In the genomic region with DNA sequence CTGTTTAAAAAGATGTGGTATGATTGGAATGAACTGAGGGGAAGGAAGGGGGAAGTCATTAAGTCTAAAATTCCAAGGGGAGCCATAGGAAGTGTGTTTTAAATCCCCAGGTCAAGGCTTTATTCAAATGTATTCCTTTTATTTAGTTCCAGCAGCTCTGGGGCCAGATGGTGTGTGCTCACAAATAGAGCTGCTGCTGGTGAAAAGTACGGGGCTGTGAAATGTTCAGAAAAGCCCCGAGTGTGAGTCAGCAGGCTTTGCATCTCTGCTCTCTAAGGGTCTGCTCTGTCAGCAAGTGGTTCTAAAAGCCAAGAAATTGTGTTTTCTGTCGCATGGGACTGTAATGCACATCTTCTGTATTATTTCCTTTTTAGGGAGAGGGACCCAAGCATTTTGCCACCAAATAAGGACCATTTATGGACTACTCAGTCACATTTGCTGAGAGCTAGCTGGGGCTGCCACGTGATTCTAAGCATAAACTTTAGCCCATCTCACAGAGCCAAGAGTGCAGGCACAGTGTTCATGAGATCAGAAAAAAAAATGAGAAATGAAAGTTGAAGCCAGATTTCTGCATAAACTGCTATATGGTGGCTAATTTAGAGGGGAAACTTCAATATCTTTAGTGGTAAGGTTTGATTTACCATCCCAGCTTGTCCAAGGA, we compare ENCODE assay signal across 14 cellular contexts.
DNase-seq lines count a peak whose midpoint lies in the region; ATAC-seq, FAIRE-seq and TF ChIP-seq lines count a peak whose summit lies in the region.
"Had no signal": no experiment of that assay in that cellular context is flagged by ENCODE, and none has a peak within 500 bp of the region (broad histone marks: within the 10 kb centered on the region; RNA-seq: fewer than 3 reads in every experiment).

No MANE protein-coding gene starts in this region.

- no TSS peak for BruUV-seq in MCF 10A (replicated peaks; lab: Mats Ljungman, UMichigan)

- H3K4me3 Mint-ChIP-seq in astrocyte (ENCODE audit: unreplicated experiment) (peak overlapping the region; percentile 5), MCF 10A (ENCODE audit: unreplicated experiment) (no peak overlapping the region)
- H3K4me3 Mint-ChIP-seq: activated naive CD4-positive, alpha-beta T cell treated with anti-CD3 and anti-CD28 coated beads, Interleukin-2, amount 50 U/mL, for 24 hours had no signal

- CTCF ChIA-PET in MCF 10A (lab: Yijun Ruan, JAX), result interaction anchor here (0.5 to 3.2 kb wide), 2 partner anchors 49 to 466 kb away, joined by 3 to 10 read pairs; no protein-coding TSS in a partner anchor

- 23% methylated on average over 4 of the region's 4 CpGs for WGBS in smooth muscle cell (ENCODE audit: low lambda C conversion rate)

- H3K36me3 ChIP-seq in H7 (replicated peaks; ENCODE audit: control insufficient read depth, insufficient read depth, low read length) (no peaks in the 10 kb centered on the region), astrocyte (ENCODE audit: insufficient read depth, low read length) (no peaks in the 10 kb centered on the region), smooth muscle cell (ENCODE audit: low read depth) (no peaks in the 10 kb centered on the region), HAP-1 (replicated peaks) (no peaks in the 10 kb centered on the region)
- H3K36me3 ChIP-seq: thyroid gland had no signal

- POLR2A ChIA-PET in MCF 10A (lab: Yijun Ruan, JAX), result no interaction called here

- DNase-seq in H7 (peak; percentile 15), astrocyte (ENCODE audit: low read depth) (peak; percentile 14), iris pigment epithelial cell (ENCODE audit: low read depth) (peak; percentile 1), smooth muscle cell (lab: John Stamatoyannopoulos, UW; ENCODE audit: unreplicated experiment) (no peak), HAP-1 (ENCODE audit: low spot score in 2 of 2) (no peak), MCF 10A (ENCODE audit: unreplicated experiment) (no peak)
- DNase-seq: activated CD4-positive, alpha-beta T cell treated with anti-CD3 and anti-CD28 coated beads for 1 hour; NCI-H2029 treated with DMSO at 0.1 percent for 48 hours; NCI-H748 treated with DMSO at 0.1 percent for 48 hours; thyroid gland had no signal

- no peaks in the 10 kb centered on the region for H3K27me3 ChIP-seq in H7 (ENCODE audit: control insufficient read depth, insufficient read depth, low read length)
- no peaks in the 10 kb centered on the region for H3K27me3 ChIP-seq in astrocyte (ENCODE audit: insufficient read depth, low read length)
- no peaks in the 10 kb centered on the region for H3K27me3 ChIP-seq in smooth muscle cell (ENCODE audit: low read depth)
- peaks cover 3% of the 10 kb centered on the region; the same call in 1 of the 2 replicates for H3K27me3 ChIP-seq in HAP-1 (ENCODE audit: low read depth)
- H3K27me3 ChIP-seq: thyroid gland had no signal

- no peaks in the 10 kb centered on the region for H3K36me3 Mint-ChIP-seq in astrocyte (ENCODE audit: low read depth, unreplicated experiment)
- no peaks in the 10 kb centered on the region for H3K36me3 Mint-ChIP-seq in MCF 10A (ENCODE audit: insufficient read depth, unreplicated experiment)
- H3K36me3 Mint-ChIP-seq: activated naive CD4-positive, alpha-beta T cell treated with anti-CD3 and anti-CD28 coated beads, Interleukin-2, amount 50 U/mL, for 24 hours had no signal

- H3K4me2 ChIP-seq in astrocyte (ENCODE audit: low read length), result no peak overlapping the region
- peak overlapping the region; percentile 41 for H3K4me2 ChIP-seq in smooth muscle cell

- H3K27me3 Mint-ChIP-seq in astrocyte (ENCODE audit: low read depth, unreplicated experiment) (no peaks in the 10 kb centered on the region), MCF 10A (ENCODE audit: insufficient read depth, unreplicated experiment) (peaks cover 21% of the 10 kb centered on the region)

- H3K4me1 Mint-ChIP-seq in astrocyte (ENCODE audit: low read depth, unreplicated experiment) (peaks cover 5% of the 10 kb centered on the region), MCF 10A (ENCODE audit: insufficient read depth, unreplicated experiment) (no peaks in the 10 kb centered on the region)
- H3K4me1 Mint-ChIP-seq: activated naive CD4-positive, alpha-beta T cell treated with anti-CD3 and anti-CD28 coated beads, Interleukin-2, amount 50 U/mL, for 24 hours had no signal

- H3F3A ChIP-seq in smooth muscle cell (ENCODE audit: low read depth), result no peaks in the 10 kb centered on the region

- H3K9me3 ChIP-seq in astrocyte (ENCODE audit: insufficient read depth, low read depth, low read length) (no peaks in the 10 kb centered on the region), smooth muscle cell (replicated peaks; ENCODE audit: low read depth) (no peaks in the 10 kb centered on the region), HAP-1 (no peaks in the 10 kb centered on the region)
- H3K9me3 ChIP-seq: thyroid gland had no signal

- peak overlapping the region; percentile 35 for H3K27ac Mint-ChIP-seq in astrocyte (ENCODE audit: unreplicated experiment)
- no peak overlapping the region for H3K27ac Mint-ChIP-seq in MCF 10A (ENCODE audit: low read depth, unreplicated experiment)
- H3K27ac Mint-ChIP-seq: activated naive CD4-positive, alpha-beta T cell treated with anti-CD3 and anti-CD28 coated beads, Interleukin-2, amount 50 U/mL, for 24 hours had no signal

- no peak overlapping the region for H3K27ac ChIP-seq in astrocyte (ENCODE audit: low read depth, low read length)
- peak overlapping the region; percentile 36 for H3K27ac ChIP-seq in smooth muscle cell (ENCODE audit: low read depth)
- H3K27ac ChIP-seq: thyroid gland had no signal

- peak; percentile 65 for FAIRE-seq in astrocyte (lab: Jason Lieb, UNC)
- FAIRE-seq: endometrium had no signal

- in situ Hi-C loops in HAP-1 (cut with MboI; ENCODE audit: low sequenced_read_pairs), result no loop called here

- no peaks in the 10 kb centered on the region for H3K4me1 ChIP-seq in astrocyte (ENCODE audit: insufficient read depth, low read length)
- no peaks in the 10 kb centered on the region for H3K4me1 ChIP-seq in smooth muscle cell (ENCODE audit: low read depth)
- H3K4me1 ChIP-seq in HAP-1, result no peaks in the 10 kb centered on the region
- H3K4me1 ChIP-seq: thyroid gland had no signal

- H4K20me1 ChIP-seq in astrocyte (ENCODE audit: insufficient read depth, low read length), result no peaks in the 10 kb centered on the region
- no peaks in the 10 kb centered on the region for H4K20me1 ChIP-seq in smooth muscle cell (ENCODE audit: low read depth)

- intact Hi-C loops in MCF 10A (cut with micrococcal nuclease), result no loop called here

- H3K4me3 ChIP-seq in H7 (ENCODE audit: insufficient read depth, low read depth, low read length) (no peak overlapping the region), astrocyte (ENCODE audit: insufficient read depth, low read depth, low read length) (no peak overlapping the region), smooth muscle cell (no peak overlapping the region), HAP-1 (no peak overlapping the region)
- H3K4me3 ChIP-seq: thyroid gland had no signal

- no peak for TF ChIP-seq CTCF in astrocyte (IDR thresholded peaks at IDR 0.05; ENCODE audit: insufficient read depth, low read depth, low read length)
- no peak for TF ChIP-seq CTCF in smooth muscle cell (IDR thresholded peaks at IDR 0.05; ENCODE audit: borderline replicate concordance, insufficient read depth, poor library complexity, severe bottlenecking)
- TF ChIP-seq CTCF in MCF 10A (IDR thresholded peaks at IDR 0.05; ENCODE audit: unreplicated experiment), result no peak

- H3K9ac ChIP-seq in astrocyte (ENCODE audit: low read length) (no peak overlapping the region), smooth muscle cell (ENCODE audit: low read depth) (no peak overlapping the region)

- H3K9me3 Mint-ChIP-seq in astrocyte (ENCODE audit: unreplicated experiment) (no peaks in the 10 kb centered on the region), MCF 10A (ENCODE audit: unreplicated experiment) (peaks cover 8% of the 10 kb centered on the region)

- no peaks in the 10 kb centered on the region for H3K79me2 ChIP-seq in astrocyte (ENCODE audit: insufficient read depth, low read length)
- no peaks in the 10 kb centered on the region for H3K79me2 ChIP-seq in smooth muscle cell (ENCODE audit: low read depth)

- ATAC-seq in HG03139 (IDR thresholded peaks at IDR 0.05; ENCODE audit: unreplicated experiment), result no peak
- ATAC-seq in activated CD4-positive, CD25-positive, alpha-beta regulatory T cell treated with anti-CD3 and anti-CD28 coated beads, Interleukin-2, amount 50 U/mL, for 24 hours, result no peak

- no peak overlapping the region for H2AFZ ChIP-seq in astrocyte (ENCODE audit: low read depth, low read length)
- peak overlapping the region; percentile 54 for H2AFZ ChIP-seq in smooth muscle cell (ENCODE audit: low read depth)

Comparison
In these comparisons a context has a peak if more than half of its experiments do, and no peak if none do; other contexts are left out.
1. DNase-seq: peak in H7 (single experiment), astrocyte (single experiment) and iris pigment epithelial cell (single experiment); none in smooth muscle cell (single experiment), HAP-1 (0 of 2) and MCF 10A (single experiment).